ENCODE assay signal across 24 cellular contexts in the genomic region with DNA sequence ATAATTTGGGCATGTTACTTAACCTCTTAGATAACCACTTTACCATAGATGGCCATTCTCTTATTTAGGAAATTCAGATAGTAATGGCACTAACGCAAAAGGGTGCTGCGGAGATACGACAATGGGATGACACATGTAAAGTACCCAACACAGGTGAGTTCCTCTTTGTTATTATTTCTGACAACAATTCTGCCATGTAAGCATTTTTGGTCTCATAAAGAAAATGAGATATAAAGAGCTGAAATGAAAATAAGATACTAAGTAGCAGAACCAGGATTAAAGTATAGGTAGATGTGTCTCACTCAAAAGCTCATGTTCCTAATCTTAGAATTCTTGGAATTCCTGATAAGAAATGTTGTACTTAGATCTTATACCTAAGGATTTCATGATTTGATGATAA.
"Had no signal": no experiment of that assay in that cellular context is flagged by ENCODE, and none has a peak within 500 bp of the region (broad histone marks: within the 10 kb centered on the region; RNA-seq: fewer than 3 reads in every experiment).

No MANE protein-coding gene starts in this region.

- H3K4me1 ChIP-seq: foreskin keratinocyte, gastrocnemius medialis, heart left ventricle had no signal

- H3K4me3 ChIP-seq: coronary artery, dorsolateral prefrontal cortex, gastrocnemius medialis, heart left ventricle had no signal

- H3K9me3 ChIP-seq: gastrocnemius medialis, heart left ventricle had no signal

- ATAC-seq: activated CD4-positive, alpha-beta T cell treated with anti-CD3 and anti-CD28 coated beads for 36 hours; activated T-cell treated with anti-CD3 and anti-CD28 coated beads, Interleukin-2, amount 50 U/mL, for 72 hours; esophagus mucosa; foreskin keratinocyte; gastrocnemius medialis; heart left ventricle had no signal

- DNase-seq: activated CD4-positive, alpha-beta memory T cell treated with anti-CD3 and anti-CD28 coated beads for 36 hours; activated CD4-positive, alpha-beta T cell treated with anti-CD3 and anti-CD28 coated beads for 36 hours; activated CD4-positive, alpha-beta T cell treated with anti-CD3 and anti-CD28 coated beads, Interleukin-2, amount 10 ng/mL, durations not matched to agents 24 days and 14 days; activated CD4-positive, CD25-positive, alpha-beta regulatory T cell; activated CD4-positive, CD25-positive, alpha-beta regulatory T cell treated with anti-CD3 and anti-CD28 coated beads, Interleukin-2, amount 50 U/mL, for 72 hours; activated CD8-positive, alpha-beta memory T cell treated with anti-CD3 and anti-CD28 coated beads, Interleukin-2, amount 50 U/mL, for 48 hours; activated gamma-delta T cell; activated naive CD4-positive, alpha-beta T cell treated with anti-CD3 and anti-CD28 coated beads, Interleukin-2, amount 50 U/mL, for 16 hours; activated naive CD4-positive, alpha-beta T cell treated with Interleukin-2 at 50 U/mL for 16 hours; activated T-cell treated with anti-CD3 and anti-CD28 coated beads for 4 hours; activated T-cell treated with anti-CD3 and anti-CD28 coated beads, Interleukin-2, amount 50 U/mL, for 24 hours; activated T-cell treated with anti-CD3 and anti-CD28 coated beads, Interleukin-2, amount 50 U/mL, for 72 hours; amniotic stem cell; brain microvascular endothelial cell; effector memory CD4-positive, alpha-beta T cell; endodermal cell; foreskin keratinocyte; gastrocnemius medialis; glutamatergic neuron; heart left ventricle; T-helper 2 cell had no signal

- H3K36me3 ChIP-seq: brain microvascular endothelial cell, gastrocnemius medialis, heart left ventricle had no signal

- H3K27me3 ChIP-seq: brain microvascular endothelial cell, dorsolateral prefrontal cortex, gastrocnemius medialis, heart left ventricle had no signal

- H3K27ac ChIP-seq: brain microvascular endothelial cell, coronary artery, foreskin keratinocyte, gastrocnemius medialis, heart left ventricle had no signal
